1 cellular context compared by ENCODE assay signal in genomic region chr6:132797975-132798819, GRCh38.
TF ChIP-seq lines count a peak whose summit lies in the region.

TSS of gene SLC18B1 (minus strand) at chr6:132798637. CDS start at chr6:132798456, 181 bp downstream.

TF ChIP-seq in GM12878, 131 proteins besides CTCF, POLR2A, EP300 and RAD21 (continued from another document):
- TF ChIP-seq TCF3 (IDR thresholded peaks at IDR 0.05; ENCODE audit: borderline replicate concordance, insufficient read depth, low read depth, low read length) (0 out of 2 replicates have a peak, but pooled peaks have one; percentile 17), NKRF (conservative IDR thresholded peaks at IDR 0.05) (no peak), EED (IDR thresholded peaks at IDR 0.05; ENCODE audit: low read depth) (peak; percentile 25; the same call in 1 of the 2 replicates), NRF1 (conservative IDR thresholded peaks at IDR 0.05; ENCODE audit: low read depth, low read length) (no peak), MAX (IDR thresholded peaks at IDR 0.05; ENCODE audit: low read depth, low read length) (0 out of 2 replicates have a peak, but pooled peaks have one; percentile 19), SPI1 (IDR thresholded peaks at IDR 0.05; ENCODE audit: borderline replicate concordance, insufficient read depth, low read depth, low read length) (peak; percentile 43; the same call in 1 of the 2 replicates), TBL1XR1 (IDR thresholded peaks at IDR 0.05; ENCODE audit: low read depth, low read length) (no peak), MEF2A (IDR thresholded peaks at IDR 0.05; ENCODE audit: insufficient read depth, low read depth, low read length) (no peak), SMC3 (IDR thresholded peaks at IDR 0.05; ENCODE audit: borderline replicate concordance, low read length) (no peak), RUNX3 (IDR thresholded peaks at IDR 0.05; ENCODE audit: low read length) (0 out of 2 replicates have a peak, but pooled peaks have one; percentile 5), FOXM1 (IDR thresholded peaks at IDR 0.05; ENCODE audit: low read depth, low read length) (no peak), HDGF (IDR thresholded peaks at IDR 0.05) (no peak), FOXK2 (IDR thresholded peaks at IDR 0.05) (no peak), TCF12 (IDR thresholded peaks at IDR 0.05; ENCODE audit: low read depth, low read length) (no peak), MEF2B (IDR thresholded peaks at IDR 0.05; ENCODE audit: partially characterized antibody, poor library complexity, severe bottlenecking) (no peak)
- TF ChIP-seq, protein P1, sequence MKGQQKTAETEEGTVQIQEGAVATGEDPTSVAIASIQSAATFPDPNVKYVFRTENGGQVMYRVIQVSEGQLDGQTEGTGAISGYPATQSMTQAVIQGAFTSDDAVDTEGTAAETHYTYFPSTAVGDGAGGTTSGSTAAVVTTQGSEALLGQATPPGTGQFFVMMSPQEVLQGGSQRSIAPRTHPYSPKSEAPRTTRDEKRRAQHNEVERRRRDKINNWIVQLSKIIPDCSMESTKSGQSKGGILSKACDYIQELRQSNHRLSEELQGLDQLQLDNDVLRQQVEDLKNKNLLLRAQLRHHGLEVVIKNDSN (IDR thresholded peaks at IDR 0.05; ENCODE audit: borderline replicate concordance, extremely low read length, insufficient read depth, low read depth, low read length) = no peak
